ENCODE assay signal across 14 cellular contexts in the genomic region with DNA sequence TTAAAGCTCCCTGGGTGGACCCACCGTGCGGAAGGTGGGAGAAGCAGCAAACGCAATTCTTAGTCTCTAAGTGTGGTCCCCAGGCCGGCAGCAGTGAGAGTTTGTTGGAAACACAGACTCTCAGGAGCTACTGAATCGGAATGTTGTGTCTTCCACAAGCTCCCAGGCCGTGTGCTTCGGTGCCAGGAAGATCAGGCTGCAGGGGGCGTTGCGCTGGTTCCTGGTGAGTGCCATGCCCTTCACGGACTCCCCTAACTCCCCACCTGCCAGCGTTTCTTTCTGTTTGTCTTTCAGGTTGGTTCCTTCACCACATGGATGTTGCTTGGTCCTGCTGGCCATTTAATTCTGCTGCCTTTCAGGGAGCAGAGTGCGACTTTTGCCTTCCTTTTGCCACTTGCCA.
"Had no signal": no experiment of that assay in that cellular context is flagged by ENCODE, and none has a peak within 500 bp of the region (broad histone marks: within the 10 kb centered on the region; RNA-seq: fewer than 3 reads in every experiment).

No MANE protein-coding gene starts in this region.

- H3K4me3 ChIP-seq: gastroesophageal sphincter, heart right ventricle, mucosa of descending colon had no signal

- DNase-seq: activated CD4-positive, alpha-beta T cell treated with anti-CD3 and anti-CD28 coated beads, Interleukin-2, amount 10 ng/mL, durations not matched to agents 7 days and 5 days; activated CD8-positive, alpha-beta memory T cell treated with anti-CD3 and anti-CD28 coated beads for 24 hours; activated naive CD4-positive, alpha-beta T cell; anterior cingulate cortex; effector memory CD4-positive, alpha-beta T cell; heart right ventricle; left colon; mammary epithelial cell; mucosa of descending colon; naive thymus-derived CD4-positive, alpha-beta T cell; occipital lobe; T-helper 2 cell had no signal

- H3K9me3 ChIP-seq: gastroesophageal sphincter, heart right ventricle, mucosa of descending colon had no signal

- FAIRE-seq: bronchial epithelial cell had no signal

- H3K4me1 ChIP-seq: gastroesophageal sphincter had no signal

- ATAC-seq: left colon; mucosa of descending colon; naive thymus-derived CD4-positive, alpha-beta T cell had no signal

- H3K27me3 ChIP-seq: gastroesophageal sphincter, heart right ventricle had no signal

- H3K36me3 ChIP-seq: gastroesophageal sphincter, heart right ventricle had no signal
